In the genomic region with DNA sequence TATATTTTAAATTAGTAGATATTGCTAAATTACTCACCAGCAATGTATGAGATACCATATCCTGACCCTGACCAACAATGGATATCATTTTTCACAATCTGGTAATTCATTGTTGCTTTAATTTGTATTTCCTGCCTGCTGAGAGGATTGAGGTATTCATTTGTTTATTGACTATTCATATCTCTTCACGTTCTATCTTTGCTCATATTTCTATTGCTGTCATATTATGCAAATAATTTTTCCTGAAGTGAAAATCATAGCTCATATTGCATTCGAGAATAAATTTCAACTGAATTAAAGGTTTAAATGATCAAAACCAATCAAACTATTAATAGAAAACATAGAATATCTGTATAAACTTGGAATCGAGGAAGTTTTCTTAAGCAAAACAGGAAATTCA, we compare ENCODE assay signal across 24 cellular contexts. TPM values are rescaled to one million over a fixed set of nuclear protein-coding genes. Genes with fewer than 3 reads are reported as not detected.
DNase-seq lines count a peak whose midpoint lies in the region; ATAC-seq, FAIRE-seq and TF ChIP-seq lines count a peak whose summit lies in the region.
"Had no signal": no experiment of that assay in that cellular context is flagged by ENCODE, and none has a peak within 500 bp of the region (broad histone marks: within the 10 kb centered on the region; RNA-seq: fewer than 3 reads in every experiment).

No MANE protein-coding gene starts in this region.

- no peaks in the 10 kb centered on the region for H3K9me2 ChIP-seq in Karpas-422 (replicated peaks; ENCODE audit: insufficient read depth, low read length)

- peak overlapping the region; percentile 27 for H3K4me2 ChIP-seq in Karpas-422 (ENCODE audit: low read depth, low read length, poor library complexity, severe bottlenecking)

- no peak for ATAC-seq in stimulated activated effector memory CD8-positive, alpha-beta T cell treated with anti-CD3 and anti-CD28 coated beads, Interleukin-12 subunit alpha, Interleukin-12 subunit beta, amount 100 ng/mL, for 72 hours
- ATAC-seq in HG03045 (IDR thresholded peaks at IDR 0.05; ENCODE audit: unreplicated experiment) (no peak), GM21619 (IDR thresholded peaks at IDR 0.05; ENCODE audit: unreplicated experiment) (no peak)
- ATAC-seq: PC-3, SK-N-SH treated with all-trans-retinoic acid at 6 μM for 48 hours had no signal

- CTCF ChIA-PET in GM10248 (lab: Yijun Ruan, JAX) = no interaction called here

- H3K36me3 ChIP-seq in Karpas-422 (ENCODE audit: insufficient read depth, low read length) = peaks cover 17% of the 10 kb centered on the region

- no peak overlapping the region for H3K9ac ChIP-seq in Karpas-422 (ENCODE audit: low read length)
- H3K9ac ChIP-seq: GM23248 had no signal

- no peaks in the 10 kb centered on the region for H3K9me3 Mint-ChIP-seq in stimulated activated effector memory CD8-positive, alpha-beta T cell treated with anti-CD3 and anti-CD28 coated beads, Interleukin-12 subunit alpha, Interleukin-12 subunit beta, amount 100 ng/mL, for 72 hours
- H3K9me3 Mint-ChIP-seq: CD4-positive, CD25-positive, alpha-beta regulatory T cell; IgD-negative memory B cell had no signal

- no peaks in the 10 kb centered on the region for H3K27me3 ChIP-seq in Karpas-422 (ENCODE audit: low read length)
- H3K27me3 ChIP-seq: BE2C had no signal

- no peak overlapping the region for H3K27ac ChIP-seq in Karpas-422 (ENCODE audit: low read length)
- H3K27ac ChIP-seq: 22Rv1, GM23248 had no signal

- no peak overlapping the region for H2AFZ ChIP-seq in Karpas-422 (ENCODE audit: low read length)
- H2AFZ ChIP-seq: GM23248 had no signal

- FAIRE-seq in colon (lab: Jason Lieb, UNC) = peak; percentile 28

- peaks cover 16% of the 10 kb centered on the region for H3K4me1 Mint-ChIP-seq in stimulated activated effector memory CD8-positive, alpha-beta T cell treated with anti-CD3 and anti-CD28 coated beads, Interleukin-12 subunit alpha, Interleukin-12 subunit beta, amount 100 ng/mL, for 72 hours

- H3K79me2 ChIP-seq in Karpas-422 (ENCODE audit: low read length) = peaks cover 59% of the 10 kb centered on the region

- no peak overlapping the region for H3K4me3 ChIP-seq in Karpas-422 (ENCODE audit: low read length)
- H3K4me3 ChIP-seq: GM23248, HAP-1 had no signal

- POLR2A ChIA-PET in GM10248 (lab: Yijun Ruan, JAX) = no interaction called here

- no peak overlapping the region for H3K4me3 Mint-ChIP-seq in stimulated activated effector memory CD8-positive, alpha-beta T cell treated with anti-CD3 and anti-CD28 coated beads, Interleukin-12 subunit alpha, Interleukin-12 subunit beta, amount 100 ng/mL, for 72 hours
- H3K4me3 Mint-ChIP-seq: CD4-positive, CD25-positive, alpha-beta regulatory T cell; IgD-negative memory B cell had no signal

- H3K36me3 Mint-ChIP-seq in stimulated activated effector memory CD8-positive, alpha-beta T cell treated with anti-CD3 and anti-CD28 coated beads, Interleukin-12 subunit alpha, Interleukin-12 subunit beta, amount 100 ng/mL, for 72 hours = peaks cover 96% of the 10 kb centered on the region

- TF ChIP-seq CTCF in GM10248 (IDR thresholded peaks at IDR 0.05; ENCODE audit: control extremely low read depth, extremely low read depth, low read depth, missing control alignments) = no peak

- DNase-seq in NCI-H2029 treated with DMSO at 0.1 percent for 48 hours (lab: John Stamatoyannopoulos, UW) = peak; percentile 8
- DNase-seq in NCI-H2029 (lab: John Stamatoyannopoulos, UW) = no peak
- peak; percentile 52 for DNase-seq in Karpas-422
- no peak for DNase-seq in stimulated activated effector memory CD8-positive, alpha-beta T cell treated with anti-CD3 and anti-CD28 coated beads, Interleukin-12 subunit alpha, Interleukin-12 subunit beta, amount 100 ng/mL, for 72 hours (ENCODE audit: low spot score in 2 of 2)
- DNase-seq in GM10248 (ENCODE audit: extremely low spot score) = no peak
- DNase-seq: BE2C; CD4-positive, CD25-positive, alpha-beta regulatory T cell; DMS153; GM23248; Kasumi-1; MM.1S; NCI-H1092; NCI-H1436 treated with DMSO at 0.1 percent for 48 hours; NCI-H2081 treated with DMSO at 0.1 percent for 48 hours; PC-3; RPMI8226; SIG-M5 had no signal

- H4K20me1 ChIP-seq in Karpas-422 (ENCODE audit: insufficient read depth, low read depth, low read length) = no peaks in the 10 kb centered on the region

- H3K4me1 ChIP-seq in Karpas-422 (ENCODE audit: low read length) = peaks cover 17% of the 10 kb centered on the region
- H3K4me1 ChIP-seq: BE2C, HAP-1 had no signal

- no peaks in the 10 kb centered on the region for H3K9me3 ChIP-seq in Karpas-422 (ENCODE audit: low read length)
- H3K9me3 ChIP-seq: BE2C, HAP-1 had no signal

- peak overlapping the region; percentile 50 for H3K27ac Mint-ChIP-seq in stimulated activated effector memory CD8-positive, alpha-beta T cell treated with anti-CD3 and anti-CD28 coated beads, Interleukin-12 subunit alpha, Interleukin-12 subunit beta, amount 100 ng/mL, for 72 hours

RNA-seq across cellular contexts. Expression of a gene that starts 31.0 kb away (rescaled TPM):
- 8.8 and 14.8 TPM in 2 replicates for total RNA-seq in Karpas-422 (2014; rRNA removed; shearing (Covaris generic); ENCODE audit: low replicate concordance)

Comparison
In these comparisons a context has a peak if more than half of its experiments do, and no peak if none do; other contexts are left out.
1. DNase-seq: peak in NCI-H2029 treated with DMSO at 0.1 percent for 48 hours (single experiment) and Karpas-422 (single experiment); none in NCI-H2029 (single experiment), stimulated activated effector memory CD8-positive, alpha-beta T cell treated with anti-CD3 and anti-CD28 coated beads, Interleukin-12 subunit alpha, Interleukin-12 subunit beta, amount 100 ng/mL, for 72 hours (0 of 2) and GM10248 (single experiment).